In genomic region chr14:71780822-71781221, GRCh38 we compare ENCODE assay signal across 18 cellular contexts.
"Had no signal": no experiment of that assay in that cellular context is flagged by ENCODE, and none has a peak within 500 bp of the region (broad histone marks: within the 10 kb centered on the region; RNA-seq: fewer than 3 reads in every experiment).

No MANE protein-coding gene starts in this region.

- H3K27ac ChIP-seq: breast epithelium, coronary artery, epithelial cell of prostate, esophagus muscularis mucosa, gastroesophageal sphincter, tibial artery had no signal

- H3K4me1 ChIP-seq: breast epithelium, esophagus muscularis mucosa, gastroesophageal sphincter had no signal

- ATAC-seq: gastroesophageal sphincter; naive thymus-derived CD4-positive, alpha-beta T cell; stimulated activated naive CD8-positive, alpha-beta T cell treated with anti-CD3 and anti-CD28 coated beads, Interleukin-15, Interleukin-2, amounts not matched to agents 100 U/mL and 50 U/mL, for 24 hours had no signal

- H3K36me3 ChIP-seq: breast epithelium, esophagus muscularis mucosa, gastroesophageal sphincter, tibial artery had no signal

- H3K27ac Mint-ChIP-seq: naive thymus-derived CD4-positive, alpha-beta T cell had no signal

- H3K27me3 ChIP-seq: breast epithelium, esophagus muscularis mucosa, gastroesophageal sphincter, tibial artery had no signal

- H3K4me3 ChIP-seq: breast epithelium, coronary artery, dorsolateral prefrontal cortex, esophagus muscularis mucosa, gastroesophageal sphincter, lung, tibial artery had no signal

- H3K36me3 Mint-ChIP-seq: naive thymus-derived CD4-positive, alpha-beta T cell had no signal

- H3K9me3 ChIP-seq: breast epithelium, esophagus muscularis mucosa, gastroesophageal sphincter, tibial artery had no signal

- DNase-seq: caudate nucleus; dorsolateral prefrontal cortex; effector CD8-positive, alpha-beta T cell; head of caudate nucleus; hypothalamus; kidney glomerular epithelial cell; mesenchymal stem cell; naive thymus-derived CD4-positive, alpha-beta T cell; posterior cingulate gyrus; stimulated activated CD4-positive, alpha-beta T cell treated with anti-CD3 and anti-CD28 coated beads, Interleukin-2, amount 100 ng/mL, for 48 hours; stimulated activated naive CD8-positive, alpha-beta T cell treated with anti-CD3 and anti-CD28 coated beads, Interleukin-15, Interleukin-2, amounts not matched to agents 100 U/mL and 50 U/mL, for 24 hours; tibial artery had no signal

- H3K4me3 Mint-ChIP-seq: naive thymus-derived CD4-positive, alpha-beta T cell had no signal
